ENCODE assay signal across 8 cellular contexts in the genomic region with DNA sequence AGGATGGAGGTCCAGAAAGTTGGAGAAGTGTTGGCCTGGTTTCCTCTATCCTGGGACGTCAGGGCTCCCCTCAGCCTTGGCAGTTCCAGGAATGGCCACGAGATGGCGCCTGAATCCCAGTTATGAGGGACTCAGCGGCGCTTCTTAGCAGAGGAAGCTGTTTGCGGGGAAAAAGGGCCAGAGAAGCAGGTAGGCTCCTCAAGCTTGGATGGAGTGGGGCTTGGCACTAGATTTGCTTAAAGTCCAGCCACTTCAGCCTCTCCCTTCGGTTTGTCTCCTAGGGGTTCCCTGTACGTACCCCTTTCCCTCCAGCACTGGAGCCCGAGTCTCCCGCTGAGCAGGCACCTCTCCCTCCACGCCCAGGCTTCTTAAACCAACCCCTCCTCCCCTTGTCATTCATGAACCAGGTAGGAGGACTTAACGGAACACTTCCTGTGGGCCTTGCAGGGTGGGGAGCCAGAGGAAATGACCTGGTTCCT. TPM values are rescaled to one million over a fixed set of nuclear protein-coding genes. Genes with fewer than 3 reads are reported as not detected.
A peak's percentile ranks its signal among the peaks of the same experiment; 100 is the strongest.
DNase-seq lines count a peak whose midpoint lies in the region; ATAC-seq and TF ChIP-seq lines count a peak whose summit lies in the region.

No MANE protein-coding gene starts in this region.

- no peak overlapping the region for H3K4me2 ChIP-seq in fibroblast of lung (ENCODE audit: extremely low read depth, insufficient read depth, low read length)

- H3K9ac ChIP-seq in HUES64 (ENCODE audit: low read depth, low read length) (0 out of 2 replicates have a peak overlapping the region, but pooled peaks have one; percentile 17), fibroblast of lung (ENCODE audit: insufficient read depth, low read length) (no peak overlapping the region)

- H3K9me3 ChIP-seq in HUES64 (ENCODE audit: insufficient read depth, low read depth, low read length) (no peaks in the 10 kb centered on the region), fibroblast of lung (ENCODE audit: control insufficient read depth, insufficient read depth, low read depth, low read length) (no peaks in the 10 kb centered on the region)

- H4K20me1 ChIP-seq in fibroblast of lung (ENCODE audit: control insufficient read depth, extremely low read depth, insufficient read depth, low read length), result no peaks in the 10 kb centered on the region

- peaks cover 9 to 18% of the 10 kb centered on the region in 2 donors for H3K4me1 Mint-ChIP-seq in natural killer cell treated with Interleukin-12 subunit alpha and Interleukin-12 subunit beta and Interleukin-15 and Interleukin-18, amount 100 ng/mL, for 72 hours (ENCODE audit: low read depth in 2 of 2)

- no peaks in the 10 kb centered on the region for H3K27me3 ChIP-seq in HUES64 (ENCODE audit: insufficient read depth, low read length)
- H3K27me3 ChIP-seq in fibroblast of lung (ENCODE audit: control insufficient read depth, insufficient read depth, low read length), result no peaks in the 10 kb centered on the region

- TF ChIP-seq CTCF in fibroblast of lung (conservative IDR thresholded peaks at IDR 0.05 in 1 of 2, IDR thresholded peaks at IDR 0.05 in 1 of 2; ENCODE audit: low read depth in 1 of 2, low read length in 2 of 2), result peak; percentile 94 to 99

- H3K4me1 ChIP-seq in HUES64 (ENCODE audit: insufficient read depth, low read length) (peaks cover 15% of the 10 kb centered on the region), fibroblast of lung (ENCODE audit: control insufficient read depth, extremely low read depth, insufficient read depth, low read length) (peaks cover 2% of the 10 kb centered on the region)

- peak overlapping the region; percentile 30 for H3K4me3 ChIP-seq in HUES64 (ENCODE audit: low read length)
- no peak overlapping the region for H3K4me3 ChIP-seq in fibroblast of lung (replicated peaks in 1 of 4; ENCODE audit: control extremely low read depth in 1 of 4, insufficient read depth in 1 of 4, low read depth in 3 of 4, low read length in 4 of 4)

- H3K4me3 Mint-ChIP-seq in natural killer cell treated with Interleukin-12 subunit alpha and Interleukin-12 subunit beta and Interleukin-15 and Interleukin-18, amount 100 ng/mL, for 72 hours, result peak overlapping the region; percentile 53

- ATAC-seq in natural killer cell treated with Interleukin-12 subunit alpha and Interleukin-12 subunit beta and Interleukin-15 and Interleukin-18, amount 100 ng/mL, for 72 hours, result peak; percentile 85 to 86
- no peak for ATAC-seq in GM19351 (IDR thresholded peaks at IDR 0.05; ENCODE audit: unreplicated experiment)

- no peaks in the 10 kb centered on the region for H3K36me3 ChIP-seq in HUES64 (ENCODE audit: insufficient read depth, low read length)
- no peaks in the 10 kb centered on the region for H3K36me3 ChIP-seq in fibroblast of lung (ENCODE audit: control insufficient read depth, insufficient read depth, low read length)

- H3K27ac ChIP-seq in HUES64 (ENCODE audit: low read depth, low read length) (no peak overlapping the region), fibroblast of lung (ENCODE audit: insufficient read depth, low read length) (no peak overlapping the region)

- no peaks in the 10 kb centered on the region for H3K36me3 Mint-ChIP-seq in natural killer cell treated with Interleukin-12 subunit alpha and Interleukin-12 subunit beta and Interleukin-15 and Interleukin-18, amount 100 ng/mL, for 72 hours

- DNase-seq in GM04504 (ENCODE audit: low read depth) (peak; percentile 52), OCI-M1 (lab: John Stamatoyannopoulos, UW) (peak; percentile 92), fibroblast of lung (ENCODE audit: low read depth in 2 of 2) (peak; percentile 56 to 77)
- DNase-seq in activated T-cell treated with anti-CD3 and anti-CD28 coated beads, Interleukin-2, amount 50 U/mL, for 1 hour, result peak; percentile 93
- peak; percentile 88 for DNase-seq in natural killer cell treated with Interleukin-12 subunit alpha and Interleukin-12 subunit beta and Interleukin-15 and Interleukin-18, amount 100 ng/mL, for 72 hours (ENCODE audit: low spot score)
- DNase-seq in stimulated activated naive CD4-positive, alpha-beta T cell treated with Interleukin-2 at 50 U/mL for 16 hours (lab: John Stamatoyannopoulos, UW), result peak; percentile 83

- H3K79me2 ChIP-seq in fibroblast of lung (ENCODE audit: control insufficient read depth, insufficient read depth, low read length), result no peaks in the 10 kb centered on the region

- no peaks in the 10 kb centered on the region for H3K9me3 Mint-ChIP-seq in natural killer cell treated with Interleukin-12 subunit alpha and Interleukin-12 subunit beta and Interleukin-15 and Interleukin-18, amount 100 ng/mL, for 72 hours

- peak overlapping the region; percentile 59 for H2AFZ ChIP-seq in fibroblast of lung (ENCODE audit: low read length)

- WGBS in HUES64, result 7% methylated on average over 12 of the region's 12 CpGs

- no peak overlapping the region for H3K27ac Mint-ChIP-seq in natural killer cell treated with Interleukin-12 subunit alpha and Interleukin-12 subunit beta and Interleukin-15 and Interleukin-18, amount 100 ng/mL, for 72 hours

- no peaks in the 10 kb centered on the region for H3K27me3 Mint-ChIP-seq in natural killer cell treated with Interleukin-12 subunit alpha and Interleukin-12 subunit beta and Interleukin-15 and Interleukin-18, amount 100 ng/mL, for 72 hours

RNA-seq across cellular contexts. Expression of a gene that starts 32.0 kb away (rescaled TPM):
- polyA plus RNA-seq in HUES64 (2013, experiment 1 of 2), result 53.5 TPM
- polyA plus RNA-seq in HUES64 (2013, experiment 2 of 2), result 47.7 TPM
- 0.50 and 1.0 TPM in 2 replicates for total RNA-seq in fibroblast of lung
- 1.9 and 9.3 TPM in 2 replicates for polyA plus RNA-seq in fibroblast of lung
- 2.0 and 10.8 TPM in 2 replicates for polyA plus RNA-seq in fibroblast of lung (2012)
- 3.7 and 13.7 TPM in 2 replicates for polyA minus RNA-seq in fibroblast of lung (ENCODE audit: low replicate concordance)
- total RNA-seq in natural killer cell treated with Interleukin-12 subunit alpha and Interleukin-12 subunit beta and Interleukin-15 and Interleukin-18, amount 100 ng/mL, for 72 hours, result not detected

RNA-seq across cellular contexts. Expression of a gene that starts 51.2 kb away (rescaled TPM):
- polyA plus RNA-seq in HUES64 (2013, experiment 1 of 2), result 21.5 TPM
- polyA plus RNA-seq in HUES64 (2013, experiment 2 of 2), result 22.9 TPM
- total RNA-seq in fibroblast of lung, result 10.8 and 16.2 TPM in 2 replicates
- polyA plus RNA-seq in fibroblast of lung, result 32.6 and 66.9 TPM in 2 replicates
- 27.5 and 54.1 TPM in 2 replicates for polyA plus RNA-seq in fibroblast of lung (2012)
- polyA minus RNA-seq in fibroblast of lung (ENCODE audit: low replicate concordance), result 9.0 and 25.6 TPM in 2 replicates
- total RNA-seq in natural killer cell treated with Interleukin-12 subunit alpha and Interleukin-12 subunit beta and Interleukin-15 and Interleukin-18, amount 100 ng/mL, for 72 hours, result under 1 TPM; 0.28 to 0.55 TPM
